In genomic region chr5:66739923-66740322, GRCh38 we compare ENCODE assay signal across 22 cellular contexts.
"Had no signal": no experiment of that assay in that cellular context is flagged by ENCODE, and none has a peak within 500 bp of the region (broad histone marks: within the 10 kb centered on the region; RNA-seq: fewer than 3 reads in every experiment).

No MANE protein-coding gene starts in this region.

- DNase-seq: activated CD4-positive, alpha-beta T cell treated with anti-CD3 and anti-CD28 coated beads, Interleukin-2, amount 50 U/mL, for 48 hours; activated gamma-delta T cell treated with Interleukin-2 at 50 U/mL for 16 hours; activated T-cell treated with anti-CD3 and anti-CD28 coated beads for 4 hours; adrenal gland; dorsolateral prefrontal cortex; hippocampal formation; left cardiac atrium; lower lobe of right lung; ovary; right lobe of liver; stimulated activated CD4-positive, alpha-beta T cell treated with anti-CD3 and anti-CD28 coated beads, Interleukin-4, amount 100 ng/mL, for 24 hours; stomach; upper lobe of left lung had no signal

- FAIRE-seq: islet of Langerhans had no signal

- H3K27ac Mint-ChIP-seq: activated naive CD4-positive, alpha-beta T cell treated with anti-CD3 and anti-CD28 coated beads, Interleukin-2, amount 50 U/mL, for 72 hours; activated T-helper 1 cell treated with anti-CD3 and anti-CD28 coated beads, Interleukin-12 subunit alpha, Interleukin-12 subunit beta, Interleukin-2, Interleukin-4 antibody, amounts not matched to agents 30 ng/mL and 10 ng/mL and 1 ng/mL, durations not matched to agents 14 hours and 24 hours and 36 hours; mesothelial cell of epicardium; natural killer cell treated with Interleukin-12 subunit alpha and Interleukin-12 subunit beta and Interleukin-15 and Interleukin-18, amount 100 ng/mL, for 72 hours; stimulated activated effector memory CD8-positive, alpha-beta T cell treated with anti-CD3 and anti-CD28 coated beads, Interleukin-12 subunit alpha, Interleukin-12 subunit beta, amount 100 ng/mL, for 72 hours had no signal

- H3K9me3 ChIP-seq: adrenal gland, lower lobe of right lung, ovary, right lobe of liver, stomach, thoracic aorta, upper lobe of left lung had no signal

- H3K4me3 Mint-ChIP-seq: activated T-helper 1 cell treated with anti-CD3 and anti-CD28 coated beads, Interleukin-12 subunit alpha, Interleukin-12 subunit beta, Interleukin-2, Interleukin-4 antibody, amounts not matched to agents 30 ng/mL and 10 ng/mL and 1 ng/mL, durations not matched to agents 14 hours and 24 hours and 36 hours; mesothelial cell of epicardium; natural killer cell treated with Interleukin-12 subunit alpha and Interleukin-12 subunit beta and Interleukin-15 and Interleukin-18, amount 100 ng/mL, for 72 hours; stimulated activated effector memory CD8-positive, alpha-beta T cell treated with anti-CD3 and anti-CD28 coated beads, Interleukin-12 subunit alpha, Interleukin-12 subunit beta, amount 100 ng/mL, for 72 hours had no signal

- H3K27ac ChIP-seq: adrenal gland, cardiac muscle cell, epithelial cell of prostate, lower lobe of right lung, ovary, right lobe of liver, upper lobe of left lung had no signal

- H3K36me3 Mint-ChIP-seq: activated naive CD4-positive, alpha-beta T cell treated with anti-CD3 and anti-CD28 coated beads, Interleukin-2, amount 50 U/mL, for 72 hours; natural killer cell treated with Interleukin-12 subunit alpha and Interleukin-12 subunit beta and Interleukin-15 and Interleukin-18, amount 100 ng/mL, for 72 hours; stimulated activated effector memory CD8-positive, alpha-beta T cell treated with anti-CD3 and anti-CD28 coated beads, Interleukin-12 subunit alpha, Interleukin-12 subunit beta, amount 100 ng/mL, for 72 hours had no signal

- H3K4me3 ChIP-seq: adrenal gland, cardiac muscle cell, dorsolateral prefrontal cortex, lower lobe of right lung, ovary, right lobe of liver, stomach, thoracic aorta, upper lobe of left lung had no signal

- H3K27me3 ChIP-seq: adrenal gland, cardiac muscle cell, dorsolateral prefrontal cortex, ovary, right lobe of liver, stomach, upper lobe of left lung had no signal

- H3K9me3 Mint-ChIP-seq: activated naive CD4-positive, alpha-beta T cell treated with anti-CD3 and anti-CD28 coated beads, Interleukin-2, amount 50 U/mL, for 72 hours; activated T-helper 1 cell treated with anti-CD3 and anti-CD28 coated beads, Interleukin-12 subunit alpha, Interleukin-12 subunit beta, Interleukin-2, Interleukin-4 antibody, amounts not matched to agents 30 ng/mL and 10 ng/mL and 1 ng/mL, durations not matched to agents 14 hours and 24 hours and 36 hours; natural killer cell treated with Interleukin-12 subunit alpha and Interleukin-12 subunit beta and Interleukin-15 and Interleukin-18, amount 100 ng/mL, for 72 hours; stimulated activated effector memory CD8-positive, alpha-beta T cell treated with anti-CD3 and anti-CD28 coated beads, Interleukin-12 subunit alpha, Interleukin-12 subunit beta, amount 100 ng/mL, for 72 hours had no signal

- ATAC-seq: activated naive CD4-positive, alpha-beta T cell treated with anti-CD3 and anti-CD28 coated beads, Interleukin-2, amount 50 U/mL, for 72 hours; left cardiac atrium; lower lobe of right lung; natural killer cell treated with Interleukin-12 subunit alpha and Interleukin-12 subunit beta and Interleukin-15 and Interleukin-18, amount 100 ng/mL, for 72 hours; right lobe of liver; stimulated activated effector memory CD8-positive, alpha-beta T cell treated with anti-CD3 and anti-CD28 coated beads, Interleukin-12 subunit alpha, Interleukin-12 subunit beta, amount 100 ng/mL, for 72 hours had no signal

- H3K36me3 ChIP-seq: adrenal gland, cardiac muscle cell, lower lobe of right lung, ovary, right lobe of liver, stomach, thoracic aorta, upper lobe of left lung had no signal
